In the genomic region with DNA sequence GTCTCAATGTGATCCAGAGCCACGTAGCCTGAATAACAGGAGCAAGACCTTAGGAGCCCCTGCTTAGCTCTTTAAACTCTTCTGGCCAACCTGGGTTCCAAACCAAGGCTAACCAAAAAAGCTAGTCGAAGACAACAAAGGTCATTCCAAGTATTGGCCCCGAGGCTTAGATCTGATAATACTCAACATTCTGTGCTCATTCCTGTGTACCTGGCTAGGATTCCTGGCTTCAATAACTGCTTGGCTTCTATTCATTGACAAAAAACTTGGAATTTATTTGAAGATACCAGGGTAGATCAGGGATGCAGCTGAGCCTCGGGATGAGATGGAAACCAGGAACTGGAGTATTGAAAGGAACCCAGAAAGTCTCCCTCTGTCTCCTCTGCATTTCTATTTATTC, we compare ENCODE assay signal across 18 cellular contexts. TPM values are rescaled to one million over a fixed set of nuclear protein-coding genes. Genes with fewer than 3 reads are reported as not detected.
DNase-seq lines count a peak whose midpoint lies in the region; ATAC-seq and TF ChIP-seq lines count a peak whose summit lies in the region.
"Had no signal": no experiment of that assay in that cellular context is flagged by ENCODE, and none has a peak within 500 bp of the region (broad histone marks: within the 10 kb centered on the region; RNA-seq: fewer than 3 reads in every experiment).

No MANE protein-coding gene starts in this region.

- H4K91ac ChIP-seq in trophoblast cell (ENCODE audit: low read depth, low read length), result no peak overlapping the region

- no peak overlapping the region for H2AK5ac ChIP-seq in trophoblast cell (ENCODE audit: low read length)

- H3K4me3 ChIP-seq in H7 (ENCODE audit: insufficient read depth, low read depth, low read length), result no peak overlapping the region
- no peak overlapping the region for H3K4me3 ChIP-seq in esophagus muscularis mucosa
- H3K4me3 ChIP-seq in trophoblast cell (ENCODE audit: low read depth, low read length), result no peak overlapping the region
- H3K4me3 ChIP-seq: BLaER1 had no signal

- no peak for TF ChIP-seq POLR2A in esophagus muscularis mucosa (IDR thresholded peaks at IDR 0.05; ENCODE audit: low read depth)

- DNase-seq in H7 (peak; percentile 15), esophagus muscularis mucosa (ENCODE audit: extremely low spot score) (peak; percentile 24), trophoblast cell (peak; percentile 73 to 95), head of caudate nucleus (no peak)
- DNase-seq in activated naive CD4-positive, alpha-beta T cell treated with anti-CD3 and anti-CD28 coated beads, Interleukin-2, amount 10 ng/mL, durations not matched to agents 7 days and 5 days, result no peak
- DNase-seq: 8988T; ACHN; BE2C; C1 segment of cervical spinal cord; CD4-positive, alpha-beta memory T cell; CD4-positive, CD25-positive, alpha-beta regulatory T cell; CD8-positive, alpha-beta memory T cell; COR-L47; DMS79 treated with DMSO at 0.1 percent for 48 hours; GF-D8 had no signal

- TF ChIP-seq EP300 in esophagus muscularis mucosa (IDR thresholded peaks at IDR 0.05), result no peak

- no peak overlapping the region for H3K14ac ChIP-seq in trophoblast cell (ENCODE audit: low read length)

- peaks cover 14% of the 10 kb centered on the region for H3K79me1 ChIP-seq in trophoblast cell (ENCODE audit: low read length)

- CTCF ChIA-PET in activated naive CD4-positive, alpha-beta T cell treated with anti-CD3 and anti-CD28 coated beads, Interleukin-2, amount 10 ng/mL, durations not matched to agents 7 days and 5 days (lab: Charles Lee), result interaction anchor here (0.7 kb wide), 1 partner anchor 9 kb away, joined by 3 read pairs; no protein-coding TSS in a partner anchor

- H3K9me3 ChIP-seq in esophagus muscularis mucosa (no peaks in the 10 kb centered on the region), trophoblast cell (ENCODE audit: insufficient read depth, low read depth, low read length) (no peaks in the 10 kb centered on the region)
- H3K9me3 ChIP-seq: BE2C, BLaER1 had no signal

- H3K9me3 Mint-ChIP-seq in activated naive CD4-positive, alpha-beta T cell treated with anti-CD3 and anti-CD28 coated beads, Interleukin-2, amount 10 ng/mL, durations not matched to agents 7 days and 5 days, result no peaks in the 10 kb centered on the region
- H3K9me3 Mint-ChIP-seq: CD14-positive monocyte; CD4-positive, alpha-beta memory T cell; CD4-positive, CD25-positive, alpha-beta regulatory T cell; CD8-positive, alpha-beta memory T cell had no signal

- no peak overlapping the region for H3K9ac ChIP-seq in trophoblast cell (ENCODE audit: low read length)
- H3K9ac ChIP-seq: BLaER1 had no signal

- H3K4me1 ChIP-seq in esophagus muscularis mucosa, result peaks cover 5 to 12% (median 9%) of the 10 kb centered on the region in 4 donors
- peaks cover 1 to 3% of the 10 kb centered on the region in 2 experiments for H3K4me1 ChIP-seq in trophoblast cell (ENCODE audit: control insufficient read depth in 1 of 2, insufficient read depth in 2 of 2, low read length in 2 of 2)
- H3K4me1 ChIP-seq: BE2C had no signal

- no peak overlapping the region for H2BK12ac ChIP-seq in trophoblast cell (ENCODE audit: low read length)

- H3K18ac ChIP-seq in trophoblast cell (ENCODE audit: low read length), result no peak overlapping the region

- peaks cover 8% of the 10 kb centered on the region for H3K79me2 ChIP-seq in trophoblast cell (ENCODE audit: control insufficient read depth, insufficient read depth, low read length, poor library complexity)

- H3K4me2 ChIP-seq in trophoblast cell (ENCODE audit: low read length), result no peak overlapping the region
- H3K4me2 ChIP-seq: BLaER1 had no signal

- H3K27me3 Mint-ChIP-seq in activated naive CD4-positive, alpha-beta T cell treated with anti-CD3 and anti-CD28 coated beads, Interleukin-2, amount 10 ng/mL, durations not matched to agents 7 days and 5 days, result no peaks in the 10 kb centered on the region
- H3K27me3 Mint-ChIP-seq: CD4-positive, alpha-beta memory T cell; CD4-positive, CD25-positive, alpha-beta regulatory T cell had no signal

- H2AFZ ChIP-seq in trophoblast cell (ENCODE audit: insufficient read depth, low read length, poor library complexity), result no peak overlapping the region

- no peak overlapping the region for H4K12ac ChIP-seq in trophoblast cell (ENCODE audit: low read depth, low read length)

- intact Hi-C loops in esophagus muscularis mucosa (cut with DNase I), result no loop called here
- intact Hi-C loops in head of caudate nucleus (cut with DNase I), result loop anchor here (5.0 kb wide), 1 partner anchor 261 kb away; no protein-coding TSS in a partner anchor

- no peak overlapping the region for H4K8ac ChIP-seq in trophoblast cell (ENCODE audit: low read depth, low read length)

- H3K4ac ChIP-seq in trophoblast cell (ENCODE audit: low read depth, low read length), result no peak overlapping the region

- 94% methylated on average over 4 of the region's 4 CpGs for WGBS in esophagus muscularis mucosa
- no CpG with 5 or more reads among the region's 4 CpGs for WGBS in trophoblast cell (ENCODE audit: extremely low coverage, insufficient coverage, insufficient read length)

- H3K36me3 Mint-ChIP-seq in activated naive CD4-positive, alpha-beta T cell treated with anti-CD3 and anti-CD28 coated beads, Interleukin-2, amount 10 ng/mL, durations not matched to agents 7 days and 5 days, result no peaks in the 10 kb centered on the region
- H3K36me3 Mint-ChIP-seq: CD4-positive, CD25-positive, alpha-beta regulatory T cell had no signal

- H2BK5ac ChIP-seq in trophoblast cell (ENCODE audit: low read depth, low read length, poor library complexity), result no peak overlapping the region

- no peaks in the 10 kb centered on the region for H3K36me3 ChIP-seq in H7 (replicated peaks; ENCODE audit: control insufficient read depth, insufficient read depth, low read length)
- peaks cover 0 to 10% (median 5%) of the 10 kb centered on the region in 4 donors for H3K36me3 ChIP-seq in esophagus muscularis mucosa
- H3K36me3 ChIP-seq in trophoblast cell (ENCODE audit: control insufficient read depth in 1 of 2, insufficient read depth in 2 of 2, low read length in 2 of 2), result no peaks in the 10 kb centered on the region
- H3K36me3 ChIP-seq: BE2C, BLaER1 had no signal

- H3K27me3 ChIP-seq in H7 (ENCODE audit: control insufficient read depth, insufficient read depth, low read length) (peaks cover 2% of the 10 kb centered on the region), esophagus muscularis mucosa (no peaks in the 10 kb centered on the region), trophoblast cell (ENCODE audit: insufficient read depth, low read length) (no peaks in the 10 kb centered on the region)
- H3K27me3 ChIP-seq: BE2C, BLaER1 had no signal

- no peak overlapping the region for H3K23ac ChIP-seq in trophoblast cell (ENCODE audit: low read length)

- H3K27ac ChIP-seq in esophagus muscularis mucosa (replicated peaks in 1 of 4) (no peak overlapping the region), trophoblast cell (ENCODE audit: low read depth, low read length) (no peak overlapping the region)
- H3K27ac ChIP-seq: BLaER1 had no signal

- H3K4me3 Mint-ChIP-seq in activated naive CD4-positive, alpha-beta T cell treated with anti-CD3 and anti-CD28 coated beads, Interleukin-2, amount 10 ng/mL, durations not matched to agents 7 days and 5 days, result no peak overlapping the region
- H3K4me3 Mint-ChIP-seq: CD14-positive monocyte had no signal

- H2BK120ac ChIP-seq in trophoblast cell (ENCODE audit: insufficient read depth, low read length, poor library complexity), result no peak overlapping the region

- no peak overlapping the region for H3K27ac Mint-ChIP-seq in activated naive CD4-positive, alpha-beta T cell treated with anti-CD3 and anti-CD28 coated beads, Interleukin-2, amount 10 ng/mL, durations not matched to agents 7 days and 5 days
- H3K27ac Mint-ChIP-seq: CD14-positive monocyte; CD4-positive, alpha-beta memory T cell; CD4-positive, CD25-positive, alpha-beta regulatory T cell had no signal

- peaks cover 14% of the 10 kb centered on the region for H3K4me1 Mint-ChIP-seq in activated naive CD4-positive, alpha-beta T cell treated with anti-CD3 and anti-CD28 coated beads, Interleukin-2, amount 10 ng/mL, durations not matched to agents 7 days and 5 days

- no peak for ATAC-seq in GM19452 (IDR thresholded peaks at IDR 0.05; ENCODE audit: unreplicated experiment)

- TF ChIP-seq CTCF in esophagus muscularis mucosa (IDR thresholded peaks at IDR 0.05), result no peak

RNA-seq across cellular contexts. Expression of a gene that starts 4.1 kb away (rescaled TPM):
- 19.4 and 20.1 TPM in 2 replicates for total RNA-seq in H7 (2014; rRNA removed; shearing (Covaris generic))
- total RNA-seq in esophagus muscularis mucosa, result 100 to 1,000 TPM in 1 of 4 donors, 10 to 100 TPM in 3; 64.3 to 132 (median 87.0) TPM
- polyA plus RNA-seq in trophoblast cell (2013), result 12.3 and 14.2 TPM in 2 replicates

Comparison
In these comparisons a context has a peak if more than half of its experiments do, and no peak if none do; other contexts are left out.
1. DNase-seq: peak in H7 (single experiment), esophagus muscularis mucosa (single experiment) and trophoblast cell (2 of 2); none in activated naive CD4-positive, alpha-beta T cell treated with anti-CD3 and anti-CD28 coated beads, Interleukin-2, amount 10 ng/mL, durations not matched to agents 7 days and 5 days (single experiment) and head of caudate nucleus (0 of 42).